12 cellular contexts compared by ENCODE assay signal in genomic region chr12:91985002-91985767, GRCh38.
DNase-seq lines count a peak whose midpoint lies in the region; ATAC-seq and TF ChIP-seq lines count a peak whose summit lies in the region.
"Had no signal": no experiment of that assay in that cellular context is flagged by ENCODE, and none has a peak within 500 bp of the region (broad histone marks: within the 10 kb centered on the region; RNA-seq: fewer than 3 reads in every experiment).

No MANE protein-coding gene starts in this region.

- no peak overlapping the region for H3K4me3 Mint-ChIP-seq in central memory CD8-positive, alpha-beta T cell
- peak overlapping the region in 2 of 10 donors; percentile 5 to 25 for H3K4me3 Mint-ChIP-seq in naive thymus-derived CD4-positive, alpha-beta T cell
- no peak overlapping the region for H3K4me3 Mint-ChIP-seq in CD4-positive, alpha-beta T cell
- H3K4me3 Mint-ChIP-seq: IgD-negative memory B cell had no signal

- H3K79me1 ChIP-seq in IMR-90 (ENCODE audit: low read depth in 1 of 2, low read length in 2 of 2): no peaks in the 10 kb centered on the region

- intact Hi-C loops in IMR-90 (cut with micrococcal nuclease): loop anchor here (5.0 kb wide), 1 partner anchor 92 kb away; no protein-coding TSS in a partner anchor
- intact Hi-C loops in naive thymus-derived CD4-positive, alpha-beta T cell (cut with micrococcal nuclease): no loop called here
- intact Hi-C loops in CD4-positive, alpha-beta T cell (cut with DNase I, micrococcal nuclease): loop anchor here in 1 of 2 experiments (5.0 to 10.0 kb wide), 3 partner anchors 142 to 600 kb away; no protein-coding TSS in a partner anchor
- intact Hi-C loops in mucosa of descending colon (cut with DNase I, micrococcal nuclease): no loop called here

- H2AFZ ChIP-seq in IMR-90 (replicated peaks; ENCODE audit: low read length, poor library complexity): no peak overlapping the region

- H3K9me3 ChIP-seq in IMR-90 (ENCODE audit: control insufficient read depth, insufficient read depth, low read length): no peaks in the 10 kb centered on the region
- H3K9me3 ChIP-seq in naive thymus-derived CD4-positive, alpha-beta T cell (ENCODE audit: control insufficient read depth in 2 of 3, low read length in 3 of 3): no peaks in the 10 kb centered on the region
- H3K9me3 ChIP-seq in CD4-positive, alpha-beta T cell (ENCODE audit: control insufficient read depth, low read length): no peaks in the 10 kb centered on the region
- no peaks in the 10 kb centered on the region for H3K9me3 ChIP-seq in mucosa of descending colon

- TF ChIP-seq POLR2A in IMR-90 (IDR thresholded peaks at IDR 0.05; ENCODE audit: low read depth, low read length): no peak

- H3K9ac ChIP-seq in IMR-90 (ENCODE audit: low read depth, low read length): no peak overlapping the region; the same call in 1 of the 2 replicates

- peak overlapping the region; percentile 46 for H3K27ac ChIP-seq in IMR-90 (ENCODE audit: insufficient read depth, low read length)
- H3K27ac ChIP-seq in naive thymus-derived CD4-positive, alpha-beta T cell (ENCODE audit: low read depth, low read length): no peak overlapping the region
- H3K27ac ChIP-seq in CD4-positive, alpha-beta T cell (ENCODE audit: low read depth, low read length): no peak overlapping the region

- peak overlapping the region; percentile 82 for H2BK20ac ChIP-seq in IMR-90 (ENCODE audit: low read depth, low read length)

- H2BK120ac ChIP-seq in IMR-90 (ENCODE audit: low read depth, low read length): peak overlapping the region; percentile 92

- DNase-seq in AG20443 (ENCODE audit: low spot score): peak; percentile 71
- DNase-seq in IMR-90: peak; percentile 83
- DNase-seq in central memory CD8-positive, alpha-beta T cell (ENCODE audit: low spot score in 2 of 2): no peak
- no peak for DNase-seq in naive thymus-derived CD4-positive, alpha-beta T cell
- no peak for DNase-seq in CD4-positive, alpha-beta T cell
- DNase-seq in stimulated activated naive CD4-positive, alpha-beta T cell treated with Interleukin-2 at 50 U/mL for 16 hours (lab: John Stamatoyannopoulos, UW): no peak
- no peak for DNase-seq in mucosa of descending colon
- DNase-seq: NCI-H2029; NK-92 treated with Interleukin-12 subunit alpha and Interleukin-12 subunit beta, amount 100 ng/mL, for 24 hours had no signal

- H3K18ac ChIP-seq in IMR-90 (ENCODE audit: low read depth, low read length): peak overlapping the region; percentile 69; the same call in 1 of the 2 replicates

- peak overlapping the region; percentile 23; the same call in 1 of the 2 replicates for H4K5ac ChIP-seq in IMR-90 (ENCODE audit: low read depth, low read length)

- H3K9me1 ChIP-seq in IMR-90 (ENCODE audit: insufficient read depth, low read length): peaks cover 6% of the 10 kb centered on the region; the same call in 1 of the 2 replicates

- BruUV-seq in IMR-90 (replicated peaks; lab: Mats Ljungman, UMichigan): no TSS peak

- ATAC-seq in IMR-90 (ENCODE audit: low read depth): peak; percentile 69
- ATAC-seq in central memory CD8-positive, alpha-beta T cell (replicated peaks; ENCODE audit: extremely low read depth, poor library complexity, severe bottlenecking): peak; percentile 58
- peak; percentile 48 for ATAC-seq in naive thymus-derived CD4-positive, alpha-beta T cell
- no peak for ATAC-seq in CD4-positive, alpha-beta T cell (ENCODE audit: poor library complexity)
- ATAC-seq in mucosa of descending colon: no peak
- ATAC-seq in GM18861 (IDR thresholded peaks at IDR 0.05; ENCODE audit: unreplicated experiment): no peak
- ATAC-seq: activated CD4-positive, CD25-positive, alpha-beta regulatory T cell treated with anti-CD3 and anti-CD28 coated beads, Interleukin-2, amount 50 U/mL, for 24 hours had no signal

- no peak overlapping the region for H2AK9ac ChIP-seq in IMR-90 (replicated peaks; ENCODE audit: low read depth, low read length, poor library complexity)

- H3K27ac Mint-ChIP-seq in central memory CD8-positive, alpha-beta T cell (ENCODE audit: low read depth): no peak overlapping the region
- peak overlapping the region in 6 of 9 donors; percentile 13 to 81 (median 74) for H3K27ac Mint-ChIP-seq in naive thymus-derived CD4-positive, alpha-beta T cell
- H3K27ac Mint-ChIP-seq in CD4-positive, alpha-beta T cell: no peak overlapping the region
- H3K27ac Mint-ChIP-seq: IgD-negative memory B cell had no signal

- H2BK5ac ChIP-seq in IMR-90 (ENCODE audit: low read depth, low read length, poor library complexity, severe bottlenecking): peak overlapping the region; percentile 90

- in situ Hi-C loops in IMR-90 (cut with MboI; ENCODE audit: low sequenced_read_pairs): no loop called here

- dilution Hi-C loops in IMR-90 (cut with HindIII; ENCODE audit: low sequenced_read_pairs, unreplicated experiment): no loop called here

- H3K4me1 Mint-ChIP-seq in central memory CD8-positive, alpha-beta T cell: peaks cover 30% of the 10 kb centered on the region
- H3K4me1 Mint-ChIP-seq in naive thymus-derived CD4-positive, alpha-beta T cell: peaks cover 15 to 83% (median 67%) of the 10 kb centered on the region in 7 donors
- peaks cover 73% of the 10 kb centered on the region for H3K4me1 Mint-ChIP-seq in CD4-positive, alpha-beta T cell (ENCODE audit: low read depth)
- H3K4me1 Mint-ChIP-seq: IgD-negative memory B cell had no signal

- H3K9me3 Mint-ChIP-seq in central memory CD8-positive, alpha-beta T cell: no peaks in the 10 kb centered on the region
- H3K9me3 Mint-ChIP-seq in naive thymus-derived CD4-positive, alpha-beta T cell: peaks cover 0 to 9% (median 0%) of the 10 kb centered on the region in 11 donors
- no peaks in the 10 kb centered on the region for H3K9me3 Mint-ChIP-seq in CD4-positive, alpha-beta T cell

- H4K20me1 ChIP-seq in IMR-90 (ENCODE audit: insufficient read depth, low read length): no peaks in the 10 kb centered on the region

- H3K27me3 ChIP-seq in IMR-90 (ENCODE audit: control insufficient read depth, insufficient read depth, low read length): no peaks in the 10 kb centered on the region
- no peaks in the 10 kb centered on the region for H3K27me3 ChIP-seq in naive thymus-derived CD4-positive, alpha-beta T cell (ENCODE audit: control insufficient read depth in 2 of 2, insufficient read depth in 2 of 2, low read length in 2 of 2)
- no peaks in the 10 kb centered on the region for H3K27me3 ChIP-seq in CD4-positive, alpha-beta T cell (ENCODE audit: control insufficient read depth, insufficient read depth, low read length)

- no peaks in the 10 kb centered on the region for H3K36me3 ChIP-seq in IMR-90 (ENCODE audit: control insufficient read depth, insufficient read depth, low read length)
- no peaks in the 10 kb centered on the region for H3K36me3 ChIP-seq in naive thymus-derived CD4-positive, alpha-beta T cell (ENCODE audit: control insufficient read depth in 2 of 3, insufficient read depth in 3 of 3, low read length in 3 of 3)
- no peaks in the 10 kb centered on the region for H3K36me3 ChIP-seq in mucosa of descending colon (ENCODE audit: low read depth)

- H2BK15ac ChIP-seq in IMR-90 (ENCODE audit: low read depth, low read length): peak overlapping the region; percentile 60; the same call in 2 of the 3 replicates

- no peak for TF ChIP-seq CTCF in IMR-90 (conservative IDR thresholded peaks at IDR 0.05; ENCODE audit: low read depth, low read length)
- no peak for TF ChIP-seq CTCF in CD4-positive, alpha-beta T cell (IDR thresholded peaks at IDR 0.05)
- no peak for TF ChIP-seq CTCF in mucosa of descending colon (IDR thresholded peaks at IDR 0.05)

- H3K4me2 ChIP-seq in IMR-90 (ENCODE audit: low read depth, low read length): peak overlapping the region; percentile 60; the same call in 1 of the 2 replicates

- H3K36me3 Mint-ChIP-seq in central memory CD8-positive, alpha-beta T cell (ENCODE audit: insufficient read depth): no peaks in the 10 kb centered on the region
- H3K36me3 Mint-ChIP-seq in naive thymus-derived CD4-positive, alpha-beta T cell: peaks cover 0 to 10% (median 0%) of the 10 kb centered on the region in 5 donors
- peaks cover 3% of the 10 kb centered on the region for H3K36me3 Mint-ChIP-seq in CD4-positive, alpha-beta T cell (ENCODE audit: low read depth)
- H3K36me3 Mint-ChIP-seq: IgD-negative memory B cell had no signal

- CTCF ChIA-PET in IMR-90 (lab: Yijun Ruan, JAX): interaction anchor here (0.6 to 1.0 kb wide), 2 partner anchors 53 to 446 kb away, joined by 3 to 5 read pairs; no protein-coding TSS in a partner anchor
- CTCF ChIA-PET in naive thymus-derived CD4-positive, alpha-beta T cell (lab: Charles Lee): interaction anchor here (0.6 to 0.7 kb wide), 2 partner anchors 323 to 581 kb away, joined by 3 read pairs; no protein-coding TSS in a partner anchor
- CTCF ChIA-PET in CD4-positive, alpha-beta T cell (lab: Charles Lee): interaction anchor here (1.5 kb wide), 1 partner anchor 174 kb away, joined by 3 read pairs; no protein-coding TSS in a partner anchor

- H3K4me3 ChIP-seq in IMR-90 (ENCODE audit: insufficient read depth, low read depth, low read length): no peak overlapping the region
- H3K4me3 ChIP-seq in naive thymus-derived CD4-positive, alpha-beta T cell (ENCODE audit: low read length): no peak overlapping the region
- H3K4me3 ChIP-seq in mucosa of descending colon: no peak overlapping the region

- peak overlapping the region; percentile 78; the same call in 1 of the 2 replicates for H2AK5ac ChIP-seq in IMR-90 (ENCODE audit: low read depth, low read length)

- H3K14ac ChIP-seq in IMR-90 (replicated peaks; ENCODE audit: low read depth, low read length): peak overlapping the region; percentile 6; the same call in 1 of the 2 replicates

- WGBS in IMR-90 (ENCODE audit: extremely low coverage in 2 of 2, insufficient read length in 1 of 2), 2 experiments: no CpG with 5 or more reads among the region's 8 CpGs

- peak overlapping the region; percentile 37; the same call in 1 of the 2 replicates for H3K56ac ChIP-seq in IMR-90 (ENCODE audit: extremely low read depth, insufficient read depth, low read length)

- no peaks in the 10 kb centered on the region for H3K27me3 Mint-ChIP-seq in central memory CD8-positive, alpha-beta T cell
- no peaks in the 10 kb centered on the region for H3K27me3 Mint-ChIP-seq in naive thymus-derived CD4-positive, alpha-beta T cell
- no peaks in the 10 kb centered on the region for H3K27me3 Mint-ChIP-seq in CD4-positive, alpha-beta T cell
- H3K27me3 Mint-ChIP-seq: IgD-negative memory B cell had no signal

- peak overlapping the region; percentile 18 to 58; a peak in 2 of 4 replicates for H4K8ac ChIP-seq in IMR-90 (ENCODE audit: low read depth in 2 of 2, low read length in 2 of 2)

- H3K4me1 ChIP-seq in IMR-90 (ENCODE audit: control insufficient read depth, insufficient read depth, low read length) (peaks cover 27% of the 10 kb centered on the region), mucosa of descending colon (ENCODE audit: low read depth) (peaks cover 5% of the 10 kb centered on the region)
- H3K4me1 ChIP-seq in naive thymus-derived CD4-positive, alpha-beta T cell (ENCODE audit: control insufficient read depth in 2 of 2, insufficient read depth in 2 of 2, low read length in 2 of 2): peaks cover 0 to 18% of the 10 kb centered on the region in 2 donors

- TF ChIP-seq RAD21 in IMR-90 (IDR thresholded peaks at IDR 0.05; ENCODE audit: low read length): no peak

- POLR2A ChIA-PET in IMR-90 (lab: Charles Lee; ENCODE audit: unreplicated experiment): no interaction called here
- POLR2A ChIA-PET in naive thymus-derived CD4-positive, alpha-beta T cell (lab: Charles Lee): interaction anchor here (0.7 to 16.2 kb wide), 6 partner anchors 10 to 224 kb away, joined by 3 to 225 read pairs (median 4); partner anchors contain the start of gene BTG1
- POLR2A ChIA-PET in CD4-positive, alpha-beta T cell (lab: Charles Lee): interaction anchor here (9.3 kb wide), 1 partner anchor 159 kb away, joined by 112 read pairs; the partner anchor contains the start of gene BTG1

- H3K4ac ChIP-seq in IMR-90 (ENCODE audit: low read depth, low read length): peak overlapping the region; percentile 86; the same call in 1 of the 2 replicates

- peak overlapping the region; percentile 54 for H4K91ac ChIP-seq in IMR-90 (ENCODE audit: insufficient read depth, low read depth, low read length)

- 0 out of 2 replicates have a peak overlapping the region, but pooled peaks have one; percentile 1 for H3K23ac ChIP-seq in IMR-90 (ENCODE audit: low read depth, low read length)

Comparison
In these comparisons a context has a peak if more than half of its experiments do, and no peak if none do; other contexts are left out.
1. DNase-seq: peak in AG20443 (single experiment) and IMR-90 (single experiment); none in central memory CD8-positive, alpha-beta T cell (0 of 2), naive thymus-derived CD4-positive, alpha-beta T cell (0 of 9), CD4-positive, alpha-beta T cell (0 of 10), stimulated activated naive CD4-positive, alpha-beta T cell treated with Interleukin-2 at 50 U/mL for 16 hours (single experiment) and mucosa of descending colon (0 of 3).
2. ATAC-seq: peak in IMR-90 (single experiment), central memory CD8-positive, alpha-beta T cell (single experiment) and naive thymus-derived CD4-positive, alpha-beta T cell (single experiment); none in CD4-positive, alpha-beta T cell (single experiment), mucosa of descending colon (single experiment) and GM18861 (single experiment).
3. H3K27ac Mint-ChIP-seq: peak in naive thymus-derived CD4-positive, alpha-beta T cell (6 of 9); none in central memory CD8-positive, alpha-beta T cell (single experiment) and CD4-positive, alpha-beta T cell (single experiment).